In the genomic region with DNA sequence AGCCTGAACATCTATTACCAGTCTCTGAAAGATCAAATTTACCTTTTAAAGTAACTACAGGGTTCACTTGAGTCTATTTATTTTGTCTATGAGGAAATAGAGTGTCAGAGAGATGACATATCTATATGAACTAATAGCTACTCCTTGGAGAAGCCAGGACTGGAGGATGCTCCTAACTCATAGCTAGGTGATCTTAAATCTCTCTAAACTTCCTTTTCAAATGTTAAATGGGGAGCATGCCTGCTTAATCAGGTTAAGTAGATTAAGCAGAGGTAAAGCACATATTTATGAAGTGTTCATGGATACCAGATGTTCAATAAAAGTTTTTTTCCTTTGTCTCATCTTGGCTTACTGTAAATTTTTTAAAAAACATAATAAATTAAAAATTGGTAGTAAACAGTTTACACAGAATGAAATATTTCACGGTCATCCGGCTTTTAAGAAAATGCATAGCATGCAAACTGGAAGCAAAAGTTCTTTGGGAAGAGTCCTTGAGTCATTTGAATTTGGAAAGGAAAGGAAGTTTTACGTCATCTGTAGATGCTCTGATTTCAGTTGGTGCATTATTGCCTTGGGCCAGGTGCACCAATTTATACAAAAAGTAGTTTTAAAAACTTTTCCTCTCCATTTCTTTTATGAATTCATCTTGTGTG, we compare ENCODE assay signal across 16 cellular contexts.
"Had no signal": no experiment of that assay in that cellular context is flagged by ENCODE, and none has a peak within 500 bp of the region (broad histone marks: within the 10 kb centered on the region; RNA-seq: fewer than 3 reads in every experiment).

No MANE protein-coding gene starts in this region.

- H3K4me3 Mint-ChIP-seq: activated naive CD8-positive, alpha-beta T cell treated with anti-CD3 and anti-CD28 coated beads, Interleukin-2, amount 10 ng/mL, durations not matched to agents 7 days and 5 days; naive B cell; stimulated activated memory B cell treated with anti-CD40 and anti-IgM and Interleukin-4, amounts not matched to agents 10 μg/mL and 1 μg/mL and 100 μg/mL, for 72 hours had no signal

- H3K27ac ChIP-seq: brain microvascular endothelial cell had no signal

- DNase-seq: activated CD4-positive, CD25-positive, alpha-beta regulatory T cell treated with anti-CD3 and anti-CD28 coated beads, Interleukin-2, amount 50 U/mL, for 72 hours; activated naive CD4-positive, alpha-beta T cell; activated naive CD8-positive, alpha-beta T cell treated with anti-CD3 and anti-CD28 coated beads, Interleukin-2, amount 10 ng/mL, durations not matched to agents 7 days and 5 days; anterior cingulate cortex; brain microvascular endothelial cell; cortex of kidney; effector CD8-positive, alpha-beta T cell; heart left ventricle; naive B cell; ovary; sigmoid colon; T-helper 9 cell had no signal

- FAIRE-seq: frontal cortex, islet of Langerhans had no signal

- H3K9me3 ChIP-seq: ovary had no signal

- H3K36me3 ChIP-seq: brain microvascular endothelial cell, heart left ventricle, ovary, sigmoid colon had no signal

- H3K36me3 Mint-ChIP-seq: stimulated activated memory B cell treated with anti-CD40 and anti-IgM and Interleukin-4, amounts not matched to agents 10 μg/mL and 1 μg/mL and 100 μg/mL, for 72 hours had no signal

- H3K4me3 ChIP-seq: heart left ventricle, lung, ovary, sigmoid colon had no signal

- H3K4me1 ChIP-seq: sigmoid colon had no signal

- H3K27ac Mint-ChIP-seq: activated naive CD8-positive, alpha-beta T cell treated with anti-CD3 and anti-CD28 coated beads, Interleukin-2, amount 10 ng/mL, durations not matched to agents 7 days and 5 days; naive B cell; stimulated activated memory B cell treated with anti-CD40 and anti-IgM and Interleukin-4, amounts not matched to agents 10 μg/mL and 1 μg/mL and 100 μg/mL, for 72 hours had no signal

- H3K27me3 Mint-ChIP-seq: activated naive CD8-positive, alpha-beta T cell treated with anti-CD3 and anti-CD28 coated beads, Interleukin-2, amount 10 ng/mL, durations not matched to agents 7 days and 5 days; stimulated activated memory B cell treated with anti-CD40 and anti-IgM and Interleukin-4, amounts not matched to agents 10 μg/mL and 1 μg/mL and 100 μg/mL, for 72 hours had no signal

- H3K27me3 ChIP-seq: brain microvascular endothelial cell, heart left ventricle, ovary, sigmoid colon had no signal

- H3K4me1 Mint-ChIP-seq: naive B cell had no signal
